ENCODE assay signal across 34 cellular contexts in the genomic region with DNA sequence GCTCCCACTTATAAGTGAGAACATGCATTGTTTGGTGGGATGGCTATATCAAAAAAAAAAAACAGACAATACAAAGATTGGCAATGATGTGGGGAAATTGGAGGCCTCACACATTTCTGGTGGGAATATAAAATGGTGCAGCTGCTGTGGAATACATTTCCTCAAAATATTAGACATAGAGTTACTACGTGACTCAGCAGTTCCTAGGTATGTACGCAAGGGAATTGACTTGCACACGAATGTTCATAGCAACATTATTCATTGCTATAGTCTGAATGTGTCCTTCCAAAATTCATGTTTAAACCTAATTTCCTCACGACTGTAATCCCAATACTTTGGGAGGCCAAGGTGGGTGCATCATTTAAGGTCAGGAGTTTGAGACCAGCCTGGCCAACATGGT. TPM values are rescaled to one million over a fixed set of nuclear protein-coding genes. Genes with fewer than 3 reads are reported as not detected.
"Had no signal": no experiment of that assay in that cellular context is flagged by ENCODE, and none has a peak within 500 bp of the region (broad histone marks: within the 10 kb centered on the region; RNA-seq: fewer than 3 reads in every experiment).

No MANE protein-coding gene starts in this region.

- H3K9me3 ChIP-seq: adrenal gland, body of pancreas, breast epithelium had no signal

- H3K36me3 ChIP-seq: adrenal gland, brain microvascular endothelial cell, breast epithelium had no signal

- DNase-seq: activated B cell treated with CpG ODN at 0.5 μM for 24 hours; activated CD4-positive, alpha-beta memory T cell treated with anti-CD3 and anti-CD28 coated beads for 36 hours; activated CD4-positive, alpha-beta T cell treated with anti-CD3 and anti-CD28 coated beads for 4 hours; activated CD4-positive, alpha-beta T cell treated with anti-CD3 and anti-CD28 coated beads, Interleukin-2, amount 10 ng/mL, durations not matched to agents 24 days and 14 days; activated CD4-positive, alpha-beta T cell treated with anti-CD3 and anti-CD28 coated beads, Interleukin-2, amount 50 U/mL, for 1 hour; activated CD4-positive, alpha-beta T cell treated with anti-CD3 and anti-CD28 coated beads, Interleukin-2, amount 50 U/mL, for 4 hours; activated CD4-positive, CD25-positive, alpha-beta regulatory T cell treated with anti-CD3 and anti-CD28 coated beads, Interleukin-2, amount 50 U/mL, for 72 hours; activated CD8-positive, alpha-beta memory T cell treated with anti-CD3 and anti-CD28 coated beads, Interleukin-2, amount 50 U/mL, for 4 hours; activated CD8-positive, alpha-beta T cell treated with anti-CD3 and anti-CD28 coated beads for 36 hours; activated effector memory CD4-positive, alpha-beta T cell treated with anti-CD3 and anti-CD28 coated beads, Interleukin-2, amount 50 U/mL, for 16 hours; activated gamma-delta T cell treated with Interleukin-2 at 50 U/mL for 16 hours; activated naive CD4-positive, alpha-beta T cell; activated naive CD4-positive, alpha-beta T cell treated with anti-CD3 and anti-CD28 coated beads for 36 hours; activated naive CD4-positive, alpha-beta T cell treated with anti-CD3 and anti-CD28 coated beads, Interleukin-2, amount 50 U/mL, for 16 hours; activated naive CD8-positive, alpha-beta T cell treated with anti-CD3 and anti-CD28 coated beads for 36 hours; activated T-cell treated with anti-CD3 and anti-CD28 coated beads for 4 hours; activated T-cell treated with anti-CD3 and anti-CD28 coated beads, Interleukin-2, amount 50 U/mL, for 1 hour; activated T-cell treated with anti-CD3 and anti-CD28 coated beads, Interleukin-2, amount 50 U/mL, for 4 hours; activated T-cell treated with anti-CD3 and anti-CD28 coated beads, Interleukin-2, amount 50 U/mL, for 72 hours; adrenal gland; amniotic stem cell; aorta; body of pancreas; brain microvascular endothelial cell; central memory CD4-positive, alpha-beta T cell; T-helper 2 cell; T-helper 9 cell had no signal

- ATAC-seq: activated CD8-positive, alpha-beta T cell treated with anti-CD3 and anti-CD28 coated beads for 36 hours; activated naive CD4-positive, alpha-beta T cell treated with anti-CD3 and anti-CD28 coated beads, Interleukin-2, amount 50 U/mL, for 72 hours; activated T-cell treated with anti-CD3 and anti-CD28 coated beads, Interleukin-2, amount 50 U/mL, for 4 hours; activated T-cell treated with anti-CD3 and anti-CD28 coated beads, Interleukin-2, amount 50 U/mL, for 72 hours; activated T-helper 17 cell treated with anti-CD3 and anti-CD28 coated beads, Interleukin-2, amount 50 U/mL, for 72 hours; body of pancreas had no signal

- H3K27me3 ChIP-seq: adrenal gland, body of pancreas, brain microvascular endothelial cell, breast epithelium had no signal

- FAIRE-seq: astrocyte, colon, TTC549 had no signal

- H3K27ac ChIP-seq: adrenal gland, body of pancreas, brain microvascular endothelial cell, breast epithelium, VCaP had no signal

- H3K4me3 ChIP-seq: adrenal gland, body of pancreas, breast epithelium had no signal

- H3K4me1 ChIP-seq: adrenal gland, body of pancreas, breast epithelium had no signal

RNA-seq across cellular contexts. Expression of gene ARHGEF33, which starts 2.3 kb away (rescaled TPM):
- total RNA-seq: activated CD8-positive, alpha-beta T cell treated with anti-CD3 and anti-CD28 coated beads for 36 hours; activated naive CD4-positive, alpha-beta T cell treated with anti-CD3 and anti-CD28 coated beads for 36 hours had no signal
